18 cellular contexts compared by ENCODE assay signal in genomic region chr5:25090818-25091217, GRCh38.
"Had no signal": no experiment of that assay in that cellular context is flagged by ENCODE, and none has a peak within 500 bp of the region (broad histone marks: within the 10 kb centered on the region; RNA-seq: fewer than 3 reads in every experiment).

No MANE protein-coding gene starts in this region.

- FAIRE-seq: kidney had no signal

- ATAC-seq: effector memory CD8-positive, alpha-beta T cell; foreskin keratinocyte; left cardiac atrium; lower lobe of right lung; natural killer cell; sciatic nerve; stimulated activated naive B cell treated with anti-CD40 and anti-IgM and Interleukin-4, amounts not matched to agents 10 μg/mL and 1 μg/mL and 100 μg/mL, for 72 hours; stimulated activated naive CD8-positive, alpha-beta T cell treated with anti-CD3 and anti-CD28 coated beads, Interleukin-15, amount 100 ng/mL, for 72 hours had no signal

- DNase-seq: effector memory CD8-positive, alpha-beta T cell; esophagus squamous epithelium; foreskin keratinocyte; immature natural killer cell; kidney; left cardiac atrium; left ventricle myocardium inferior; lower lobe of right lung; natural killer cell; posterior cingulate gyrus; spleen; stimulated activated CD4-positive, alpha-beta T cell treated with anti-CD3 and anti-CD28 coated beads, Interleukin-15, amount 100 ng/mL, for 24 hours; stimulated activated CD4-positive, alpha-beta T cell treated with anti-CD3 and anti-CD28 coated beads, Interleukin-1b, Interleukin-23, amount 100 ng/mL, for 48 hours; stimulated activated CD4-positive, alpha-beta T cell treated with anti-CD3 and anti-CD28 coated beads, Interleukin-4, amount 100 ng/mL, for 24 hours; stimulated activated naive B cell treated with anti-CD40 and anti-IgM and Interleukin-4, amounts not matched to agents 10 μg/mL and 1 μg/mL and 100 μg/mL, for 72 hours; stimulated activated naive CD8-positive, alpha-beta T cell treated with anti-CD3 and anti-CD28 coated beads, Interleukin-15, amount 100 ng/mL, for 72 hours; trophoblast cell had no signal
